In the genomic region with DNA sequence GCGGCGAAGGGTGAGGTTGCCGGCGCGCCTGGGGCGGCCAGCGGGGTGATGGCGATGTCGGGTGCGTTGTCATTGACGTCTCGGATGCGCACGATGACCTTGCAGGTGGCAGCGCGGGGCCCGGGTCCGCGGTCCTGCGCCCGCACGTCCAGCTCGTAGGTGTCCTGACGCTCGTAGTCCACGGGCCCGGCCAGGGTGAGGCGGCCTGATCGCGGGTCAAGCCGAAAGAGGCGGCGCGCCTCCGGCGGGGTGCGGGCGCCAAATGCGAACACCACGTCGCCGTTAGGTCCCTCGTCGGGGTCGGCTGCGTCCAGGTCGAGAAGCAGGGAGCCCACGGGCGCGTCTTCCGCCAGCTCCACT, we compare ENCODE assay signal across 3 cellular contexts.
TF ChIP-seq lines count a peak whose summit lies in the region.

No MANE protein-coding gene starts in this region.

TF ChIP-seq in A549, 52 proteins besides CTCF, POLR2A, EP300 and RAD21 (continued from another document):
- TF ChIP-seq, protein P1, sequence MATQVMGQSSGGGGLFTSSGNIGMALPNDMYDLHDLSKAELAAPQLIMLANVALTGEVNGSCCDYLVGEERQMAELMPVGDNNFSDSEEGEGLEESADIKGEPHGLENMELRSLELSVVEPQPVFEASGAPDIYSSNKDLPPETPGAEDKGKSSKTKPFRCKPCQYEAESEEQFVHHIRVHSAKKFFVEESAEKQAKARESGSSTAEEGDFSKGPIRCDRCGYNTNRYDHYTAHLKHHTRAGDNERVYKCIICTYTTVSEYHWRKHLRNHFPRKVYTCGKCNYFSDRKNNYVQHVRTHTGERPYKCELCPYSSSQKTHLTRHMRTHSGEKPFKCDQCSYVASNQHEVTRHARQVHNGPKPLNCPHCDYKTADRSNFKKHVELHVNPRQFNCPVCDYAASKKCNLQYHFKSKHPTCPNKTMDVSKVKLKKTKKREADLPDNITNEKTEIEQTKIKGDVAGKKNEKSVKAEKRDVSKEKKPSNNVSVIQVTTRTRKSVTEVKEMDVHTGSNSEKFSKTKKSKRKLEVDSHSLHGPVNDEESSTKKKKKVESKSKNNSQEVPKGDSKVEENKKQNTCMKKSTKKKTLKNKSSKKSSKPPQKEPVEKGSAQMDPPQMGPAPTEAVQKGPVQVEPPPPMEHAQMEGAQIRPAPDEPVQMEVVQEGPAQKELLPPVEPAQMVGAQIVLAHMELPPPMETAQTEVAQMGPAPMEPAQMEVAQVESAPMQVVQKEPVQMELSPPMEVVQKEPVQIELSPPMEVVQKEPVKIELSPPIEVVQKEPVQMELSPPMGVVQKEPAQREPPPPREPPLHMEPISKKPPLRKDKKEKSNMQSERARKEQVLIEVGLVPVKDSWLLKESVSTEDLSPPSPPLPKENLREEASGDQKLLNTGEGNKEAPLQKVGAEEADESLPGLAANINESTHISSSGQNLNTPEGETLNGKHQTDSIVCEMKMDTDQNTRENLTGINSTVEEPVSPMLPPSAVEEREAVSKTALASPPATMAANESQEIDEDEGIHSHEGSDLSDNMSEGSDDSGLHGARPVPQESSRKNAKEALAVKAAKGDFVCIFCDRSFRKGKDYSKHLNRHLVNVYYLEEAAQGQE (IDR thresholded peaks at IDR 0.05), result peak; percentile 27; the same call in 1 of the 2 replicates
- no peak for TF ChIP-seq HOXB5 (CRISPR knock-in tag; IDR thresholded peaks at IDR 0.05)

TF ChIP-seq in endothelial cell of umbilical vein, 7 proteins besides CTCF, POLR2A, EP300 and RAD21 (continued from another document):
- no peak for TF ChIP-seq GATA2 (IDR thresholded peaks at IDR 0.05; ENCODE audit: insufficient read depth, insufficient read length, low read depth, low read length)
TF ChIP-seq in endothelial cell of umbilical vein: peak in this region for 1.

TF ChIP-seq in neural cell, 6 proteins besides CTCF, POLR2A, EP300 and RAD21 (continued from another document):
- TF ChIP-seq, protein P1 (IDR thresholded peaks at IDR 0.05; ENCODE audit: borderline replicate concordance), result no peak
- TF ChIP-seq TAF1 (IDR thresholded peaks at IDR 0.05; ENCODE audit: low read depth), result no peak
- no peak for TF ChIP-seq EZH2 (IDR thresholded peaks at IDR 0.05; ENCODE audit: borderline replicate concordance, insufficient read depth, low read length, poor library complexity, severe bottlenecking)
- no peak for TF ChIP-seq SMC3 (conservative IDR thresholded peaks at IDR 0.05; ENCODE audit: poor library complexity)
- no peak for TF ChIP-seq POLR2AphosphoS5 (IDR thresholded peaks at IDR 0.05)
